Comparison of ENCODE assay signal across 9 cellular contexts in the genomic region with DNA sequence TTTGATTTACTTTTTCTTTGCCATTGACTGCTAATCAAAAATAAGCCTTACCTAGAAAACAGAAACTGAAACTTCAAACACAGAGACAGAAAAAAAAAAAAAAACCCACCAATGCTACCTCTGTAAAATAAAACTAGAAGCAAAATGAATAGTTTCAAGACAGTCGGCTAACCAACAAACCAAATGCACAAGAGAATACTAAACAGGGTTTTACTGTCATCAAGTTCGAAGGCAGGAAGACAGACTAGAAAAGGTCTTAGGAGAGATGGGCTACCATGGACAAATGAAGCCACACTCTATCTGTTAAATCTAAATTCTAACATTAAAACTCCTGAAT. TPM values are rescaled to one million over a fixed set of nuclear protein-coding genes. Genes with fewer than 3 reads are reported as not detected.
DNase-seq lines count a peak whose midpoint lies in the region; ATAC-seq, FAIRE-seq and TF ChIP-seq lines count a peak whose summit lies in the region.
"Had no signal": no experiment of that assay in that cellular context is flagged by ENCODE, and none has a peak within 500 bp of the region (broad histone marks: within the 10 kb centered on the region; RNA-seq: fewer than 3 reads in every experiment).

No MANE protein-coding gene starts in this region.

- no peak for TF ChIP-seq CTCF in colonic mucosa (IDR thresholded peaks at IDR 0.05)

- peak overlapping the region; percentile 8 for H3K27ac ChIP-seq in colonic mucosa

- H3K36me3 ChIP-seq in colonic mucosa = peaks cover 10% of the 10 kb centered on the region

- no peaks in the 10 kb centered on the region for H3K4me1 ChIP-seq in colonic mucosa

- TF ChIP-seq POLR2A in GM12892 (IDR thresholded peaks at IDR 0.05; ENCODE audit: low read depth, low read length) = no peak

- no peak for DNase-seq in GM12892 (ENCODE audit: insufficient read length)
- DNase-seq in colonic mucosa = no peak
- no peak for DNase-seq in stimulated activated CD4-positive, alpha-beta T cell treated with anti-CD3 and anti-CD28 coated beads, Interleukin-12 subunit alpha, Interleukin-12 subunit beta, amount 100 ng/mL, for 4 hours
- no peak for DNase-seq in A172 (ENCODE audit: low spot score)
- DNase-seq in left ventricle myocardium superior = no peak
- DNase-seq in NCI-H1048 (lab: John Stamatoyannopoulos, UW) = no peak
- DNase-seq: MV-4-11 had no signal

- ATAC-seq in GM21367 (IDR thresholded peaks at IDR 0.05; ENCODE audit: unreplicated experiment) (peak; percentile 57), HG03342 (IDR thresholded peaks at IDR 0.05; ENCODE audit: unreplicated experiment) (peak; percentile 48), left ventricle myocardium superior (no peak)

- H3K9me3 ChIP-seq in colonic mucosa = no peaks in the 10 kb centered on the region

- no peaks in the 10 kb centered on the region for H3K27me3 ChIP-seq in colonic mucosa

- intact Hi-C loops in colonic mucosa (cut with DNase I) = no loop called here
- intact Hi-C loops in left ventricle myocardium superior (cut with micrococcal nuclease) = no loop called here

- no peak overlapping the region for H3K9ac ChIP-seq in colonic mucosa (ENCODE audit: low read depth in 2 of 2, low read length in 2 of 2)

- H3K4me3 ChIP-seq in colonic mucosa = no peak overlapping the region

- peak; percentile 85 for FAIRE-seq in GM12892 (lab: Jason Lieb, UNC)

RNA-seq across cellular contexts. Expression of a gene that starts 59.5 kb away (rescaled TPM):
- polyA plus RNA-seq in GM12892 (2012; ENCODE audit: missing spikeins) = 24.2 TPM
- total RNA-seq in colonic mucosa (100 to 1,000 TPM in 1 of 2 donors, 10 to 100 TPM in 1; 91.2 to 121 TPM), left ventricle myocardium superior (55.1 TPM)
- total RNA-seq in A172 (2014; rRNA removed; shearing (Covaris generic)) = 28.0 and 40.0 TPM in 2 replicates
